8 cellular contexts compared by ENCODE assay signal in genomic region chr20:45436732-45437485, GRCh38. TPM values are rescaled to one million over a fixed set of nuclear protein-coding genes. Genes with fewer than 3 reads are reported as not detected.
DNase-seq lines count a peak whose midpoint lies in the region; ATAC-seq, FAIRE-seq and TF ChIP-seq lines count a peak whose summit lies in the region.

No MANE protein-coding gene starts in this region.

- no peak for TF ChIP-seq POLR2A in A549 (IDR thresholded peaks at IDR 0.05; ENCODE audit: low read length)
- no peak for TF ChIP-seq POLR2A in lower leg skin (IDR thresholded peaks at IDR 0.05)

- H3K9me3 ChIP-seq in A549, result no peaks in the 10 kb centered on the region

- no peak for FAIRE-seq in A549 (lab: Jason Lieb, UNC)

- H3K4me1 ChIP-seq in A549, result peaks cover 3% of the 10 kb centered on the region; the same call in 1 of the 3 replicates

- CTCF ChIA-PET in A549 (lab: Yijun Ruan, JAX), result interaction anchor here (0.6 to 10.4 kb wide), 53 partner anchors 8 to 861 kb away, joined by 3 to 240 read pairs (median 5); partner anchors contain the start of genes DBNDD2, PIGT, SDC4 and SYS1

- no peak for TF ChIP-seq EP300 in A549 (IDR thresholded peaks at IDR 0.05)

- peak; percentile 91 to 96 for TF ChIP-seq RAD21 in A549 (conservative IDR thresholded peaks at IDR 0.05 in 1 of 2, IDR thresholded peaks at IDR 0.05 in 1 of 2)

- TF ChIP-seq CTCF in A549 (IDR thresholded peaks at IDR 0.05) (peak; percentile 92), dorsolateral prefrontal cortex (IDR thresholded peaks at IDR 0.05 in 54 of 56, conservative IDR thresholded peaks at IDR 0.05 in 2 of 56; ENCODE audit: low read depth in 1 of 56, partially characterized antibody in 56 of 56) (peak; percentile 96 to 100 (median 99)), lower leg skin (IDR thresholded peaks at IDR 0.05) (peak in 1 of 3 donors; percentile 92)

- 17% methylated on average over 14 of the region's 33 CpGs for WGBS in A549 (ENCODE audit: missing lambda C conversion rate)
- WGBS in lower leg skin, 2 donors, result 9 to 12% methylated on average over 23 to 30 of the region's 33 CpGs

- peak overlapping the region; percentile 72 to 85 for H3K27ac ChIP-seq in A549
- peak overlapping the region; percentile 34 to 100 (median 94) for H3K27ac ChIP-seq in dorsolateral prefrontal cortex

- H3K4me2 ChIP-seq in A549, result peak overlapping the region; percentile 78

- peak; percentile 77 to 90 for DNase-seq in A549 (ENCODE audit: low read depth in 1 of 2, low spot score in 1 of 2)
- DNase-seq in NCI-H460 (ENCODE audit: extremely low read depth, low read depth), result peak; percentile 84
- DNase-seq in activated CD4-positive, alpha-beta T cell treated with anti-CD3 and anti-CD28 coated beads, Interleukin-2, amount 50 U/mL, for 48 hours, result peak; percentile 91 to 92
- peak; percentile 87 to 95 (median 92) for DNase-seq in dorsolateral prefrontal cortex
- DNase-seq in lower leg skin (ENCODE audit: low spot score in 2 of 2), result peak; percentile 85 to 98
- peak; percentile 87 for DNase-seq in stimulated activated CD4-positive, alpha-beta T cell treated with anti-CD3 and anti-CD28 coated beads, Interleukin-4, amount 100 ng/mL, for 24 hours

- no peaks in the 10 kb centered on the region for H3K27me3 ChIP-seq in dorsolateral prefrontal cortex

- POLR2A ChIA-PET in A549 (lab: Yijun Ruan, JAX), result interaction anchor here (0.5 to 2.2 kb wide), 8 partner anchors 14 to 114 kb away, joined by 3 to 13 read pairs (median 4); partner anchors contain the start of genes PIGT and SYS1

- intact Hi-C loops in dorsolateral prefrontal cortex (cut with DNase I), result loop anchor here (1.0 to 5.0 kb wide), 5 partner anchors 45 to 115 kb away; partner anchors contain the start of gene SYS1 (in 1 of the 2)
- intact Hi-C loops in lower leg skin (cut with DNase I; ENCODE audit: low total_unique reads), result loop anchor here (5.0 kb wide), 1 partner anchor 65 kb away; no protein-coding TSS in a partner anchor

- H3K4me3 ChIP-seq in A549, result peak overlapping the region; percentile 58
- peak overlapping the region; percentile 41 to 82 (median 67) for H3K4me3 ChIP-seq in dorsolateral prefrontal cortex
- peak overlapping the region; percentile 6 for H3K4me3 ChIP-seq in lower leg skin (ENCODE audit: low read depth, poor library complexity, severe bottlenecking)

- ATAC-seq in A549 (peak; percentile 98 to 99), GM18511 (IDR thresholded peaks at IDR 0.05; ENCODE audit: unreplicated experiment) (peak; percentile 82), HG03342 (IDR thresholded peaks at IDR 0.05; ENCODE audit: unreplicated experiment) (peak; percentile 76)

TF ChIP-seq in A549, 52 proteins besides CTCF, POLR2A, EP300 and RAD21:
- TF ChIP-seq SMC3 (IDR thresholded peaks at IDR 0.05) (peak; percentile 97), CBX2 (IDR thresholded peaks at IDR 0.05; ENCODE audit: borderline replicate concordance, low read depth) (no peak)
- TF ChIP-seq, protein P1, sequence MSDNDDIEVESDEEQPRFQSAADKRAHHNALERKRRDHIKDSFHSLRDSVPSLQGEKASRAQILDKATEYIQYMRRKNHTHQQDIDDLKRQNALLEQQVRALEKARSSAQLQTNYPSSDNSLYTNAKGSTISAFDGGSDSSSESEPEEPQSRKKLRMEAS (IDR thresholded peaks at IDR 0.05), result peak; percentile 31; the same call in 1 of the 2 replicates

RNA-seq across cellular contexts. Expression of gene PIGT, which starts 21.0 kb away (rescaled TPM):
- polyA plus RNA-seq in A549 (2011; rRNA removed) (60.3 and 79.6 TPM in 2 replicates), A549 (2017; fragmentation: RNase III; extraction: RNeasy Plus Mini Kit Qiagen cat#74134 plus additional on column Dnase treatment) (62.0 to 71.8 TPM (median 66.2 TPM) in 3 replicates)
- 90.7 and 110 TPM in 2 replicates for polyA plus RNA-seq in A549 (2012; cell fraction: cytosol; rRNA removed)
- 149 and 159 TPM in 2 replicates for polyA plus RNA-seq in A549 (2012; cell fraction: nucleus; rRNA removed)
- 83.2 and 86.7 TPM in 2 replicates for polyA minus RNA-seq in A549 (2011; rRNA and poly(A)+ RNA removed)
- 145 and 150 TPM in 2 replicates for total RNA-seq in NCI-H460 (2014; rRNA removed; shearing (Covaris generic))
- polyA plus RNA-seq in NCI-H460 (2014; cell fraction: nucleus; rRNA removed), result 154 and 158 TPM in 2 replicates
- total RNA-seq in dorsolateral prefrontal cortex (100 to 1,000 TPM in 6 of 120 experiments, 10 to 100 TPM in 114; 56.0 to 148 (median 76.4) TPM), lower leg skin (10 to 100 TPM; 33.6 to 64.5 (median 45.6) TPM)

RNA-seq across cellular contexts. Expression of gene DBNDD2, which starts 28.8 kb away (rescaled TPM):
- 20.9 and 31.1 TPM in 2 replicates for polyA plus RNA-seq in A549 (2011; rRNA removed)
- 14.2 and 15.9 TPM in 2 replicates for polyA plus RNA-seq in A549 (2012; cell fraction: cytosol; rRNA removed)
- 9.5 and 13.5 TPM in 2 replicates for polyA plus RNA-seq in A549 (2012; cell fraction: nucleus; rRNA removed)
- polyA plus RNA-seq in A549 (2017; fragmentation: RNase III; extraction: RNeasy Plus Mini Kit Qiagen cat#74134 plus additional on column Dnase treatment), result 6.2 to 6.5 TPM (median 6.3 TPM) in 3 replicates
- polyA minus RNA-seq in A549 (2011; rRNA and poly(A)+ RNA removed), result 9.8 and 14.8 TPM in 2 replicates
- total RNA-seq in NCI-H460 (2014; rRNA removed; shearing (Covaris generic)), result 16.6 and 17.4 TPM in 2 replicates
- 13.6 and 14.8 TPM in 2 replicates for polyA plus RNA-seq in NCI-H460 (2014; cell fraction: nucleus; rRNA removed)
- 1,000 to 10,000 TPM in 2 of 120 experiments, 100 to 1,000 TPM in 118; 113 to 1,403 (median 322) TPM for total RNA-seq in dorsolateral prefrontal cortex
- 100 to 1,000 TPM in 1 of 4 donors, 10 to 100 TPM in 3; 53.2 to 115 (median 72.5) TPM for total RNA-seq in lower leg skin

RNA-seq across cellular contexts. Expression of gene WFDC2, which starts 32.6 kb away (rescaled TPM):
- polyA plus RNA-seq in A549 (2011; rRNA removed) (not detected in 2 replicates), A549 (2017; fragmentation: RNase III; extraction: RNeasy Plus Mini Kit Qiagen cat#74134 plus additional on column Dnase treatment) (0.22 TPM in 1 of 3 replicates, not detected in the others)
- polyA plus RNA-seq in A549 (2012; cell fraction: cytosol; rRNA removed), result 0.15 and 0.16 TPM in 2 replicates
- 0.23 TPM in 1 of 2 replicates, not detected in the other for polyA plus RNA-seq in A549 (2012; cell fraction: nucleus; rRNA removed)
- not detected in 2 replicates for polyA minus RNA-seq in A549 (2011; rRNA and poly(A)+ RNA removed)
- total RNA-seq in NCI-H460 (2014; rRNA removed; shearing (Covaris generic)), result not detected in 2 replicates
- polyA plus RNA-seq in NCI-H460 (2014; cell fraction: nucleus; rRNA removed), result not detected in 2 replicates
- total RNA-seq in dorsolateral prefrontal cortex (10 to 100 TPM in 59 of 120 experiments, 1 to 10 TPM in 61; 2.7 to 22.3 (median 9.9) TPM), lower leg skin (10 to 100 TPM; 11.3 to 24.7 (median 14.5) TPM)

RNA-seq across cellular contexts. Expression of gene TP53TG5, which starts 58.8 kb away (rescaled TPM):
- polyA plus RNA-seq in A549 (2011; rRNA removed) (not detected in 2 replicates), A549 (2017; fragmentation: RNase III; extraction: RNeasy Plus Mini Kit Qiagen cat#74134 plus additional on column Dnase treatment) (not detected in 3 replicates)
- polyA plus RNA-seq in A549 (2012; cell fraction: cytosol; rRNA removed), result not detected in 2 replicates
- polyA plus RNA-seq in A549 (2012; cell fraction: nucleus; rRNA removed), result not detected in 2 replicates
- not detected in 2 replicates for polyA minus RNA-seq in A549 (2011; rRNA and poly(A)+ RNA removed)
- not detected in 2 replicates for total RNA-seq in NCI-H460 (2014; rRNA removed; shearing (Covaris generic))
- not detected in 2 replicates for polyA plus RNA-seq in NCI-H460 (2014; cell fraction: nucleus; rRNA removed)
- total RNA-seq in dorsolateral prefrontal cortex (10 to 100 TPM in 83 of 120 experiments, 1 to 10 TPM in 37; 1.0 to 82.8 (median 15.3) TPM), lower leg skin (not detected)

Comparison
In these comparisons a context has a peak if more than half of its experiments do, and no peak if none do; other contexts are left out.
1. Peak in every context shown above with its lines: DNase-seq, ATAC-seq, H3K4me3 ChIP-seq and H3K27ac ChIP-seq.
2. H3K4me3 ChIP-seq: peak in every context shown above with its lines; median percentile 67 in dorsolateral prefrontal cortex; 58 in A549; 6 in lower leg skin.